In the genomic region with DNA sequence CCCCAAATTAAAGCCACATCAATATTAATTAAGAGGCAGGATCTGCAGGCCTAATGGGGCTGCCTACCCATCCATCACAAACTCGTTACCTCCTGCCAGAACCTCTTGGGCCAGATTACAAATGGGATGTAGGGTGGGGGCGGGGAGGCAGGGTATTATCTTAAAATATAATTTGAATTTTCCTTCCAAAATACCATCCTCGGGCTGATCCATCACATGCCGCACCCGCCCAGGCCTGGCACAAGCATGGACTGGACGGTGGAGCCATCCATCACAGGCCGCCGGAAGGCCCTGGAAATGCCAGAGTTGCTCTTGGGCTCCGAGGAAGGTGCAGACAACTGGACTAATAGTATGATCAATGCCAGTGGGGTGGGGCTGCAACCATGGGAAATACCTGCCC, we compare ENCODE assay signal across 27 cellular contexts.
"Had no signal": no experiment of that assay in that cellular context is flagged by ENCODE, and none has a peak within 500 bp of the region (broad histone marks: within the 10 kb centered on the region; RNA-seq: fewer than 3 reads in every experiment).

No MANE protein-coding gene starts in this region.

- DNase-seq: stimulated activated CD4-positive, alpha-beta T cell treated with anti-CD3 and anti-CD28 coated beads, Interleukin-2, amount 100 ng/mL, for 48 hours; stimulated activated CD4-positive, alpha-beta T cell treated with anti-CD3 and anti-CD28 coated beads, Interleukin-4, amount 100 ng/mL, for 1 hour; stimulated activated CD4-positive, alpha-beta T cell treated with anti-CD3 and anti-CD28 coated beads, Interleukin-4, amount 100 ng/mL, for 24 hours; stimulated activated CD4-positive, alpha-beta T cell treated with anti-CD3 and anti-CD28 coated beads, Interleukin-4, amount 100 ng/mL, for 4 hours; stimulated activated CD8-positive, alpha-beta memory T cell treated with anti-CD3 and anti-CD28 coated beads, Interleukin-4, amount 100 ng/mL, for 48 hours; stimulated activated naive B cell treated with anti-CD40 and anti-IgM and Interleukin-4, amounts not matched to agents 10 μg/mL and 1 μg/mL and 100 μg/mL, for 72 hours; stimulated activated naive CD4-positive, alpha-beta T cell; stimulated activated naive CD4-positive, alpha-beta T cell treated with Interleukin-2 at 50 U/mL for 16 hours; stimulated activated naive CD8-positive, alpha-beta T cell treated with anti-CD3 and anti-CD28 coated beads, Interleukin-15, amount 100 ng/mL, for 72 hours; stimulated activated naive CD8-positive, alpha-beta T cell treated with anti-CD3 and anti-CD28 coated beads, Interleukin-15, Interleukin-2, amounts not matched to agents 100 U/mL and 50 U/mL, for 24 hours; stomach; substantia nigra; testis; thyroid gland; tibial artery; transverse colon; trophoblast cell; upper lobe of right lung; uterus had no signal

- H3K27me3 ChIP-seq: suprapubic skin, testis, thyroid gland, tibial artery, tibial nerve, transverse colon, upper lobe of left lung, upper lobe of right lung, uterus had no signal

- H3K4me3 Mint-ChIP-seq: stimulated activated effector memory CD8-positive, alpha-beta T cell treated with anti-CD3 and anti-CD28 coated beads, Interleukin-12 subunit alpha, Interleukin-12 subunit beta, amount 100 ng/mL, for 72 hours; stimulated activated memory B cell treated with anti-CD40 and anti-IgM and Interleukin-4, amounts not matched to agents 10 μg/mL and 1 μg/mL and 100 μg/mL, for 72 hours; stimulated activated naive B cell treated with anti-CD40 and anti-IgM and Interleukin-4, amounts not matched to agents 10 μg/mL and 1 μg/mL and 100 μg/mL, for 72 hours; stimulated activated naive CD8-positive, alpha-beta T cell treated with anti-CD3 and anti-CD28 coated beads, Interleukin-15, amount 100 ng/mL, for 72 hours; stimulated activated naive CD8-positive, alpha-beta T cell treated with anti-CD3 and anti-CD28 coated beads, Interleukin-15, Interleukin-2, amounts not matched to agents 100 ng/mL and 50 ng/mL, for 24 hours; type B pancreatic cell had no signal

- H3K27ac ChIP-seq: stomach, suprapubic skin, testis, thoracic aorta, thyroid gland, tibial artery, tibial nerve, transverse colon, upper lobe of left lung, upper lobe of right lung, uterus had no signal

- H3K27me3 Mint-ChIP-seq: stimulated activated naive CD8-positive, alpha-beta T cell treated with anti-CD3 and anti-CD28 coated beads, Interleukin-15, Interleukin-2, amounts not matched to agents 100 ng/mL and 50 ng/mL, for 24 hours had no signal

- H3K9me3 ChIP-seq: stomach, suprapubic skin, testis, thoracic aorta, thyroid gland, tibial artery, tibial nerve, transverse colon, upper lobe of left lung, upper lobe of right lung, uterus had no signal

- H3K4me1 Mint-ChIP-seq: stimulated activated effector memory CD8-positive, alpha-beta T cell treated with anti-CD3 and anti-CD28 coated beads, Interleukin-12 subunit alpha, Interleukin-12 subunit beta, amount 100 ng/mL, for 72 hours; stimulated activated memory B cell treated with anti-CD40 and anti-IgM and Interleukin-4, amounts not matched to agents 10 μg/mL and 1 μg/mL and 100 μg/mL, for 72 hours; stimulated activated naive B cell treated with anti-CD40 and anti-IgM and Interleukin-4, amounts not matched to agents 10 μg/mL and 1 μg/mL and 100 μg/mL, for 72 hours; stimulated activated naive CD8-positive, alpha-beta T cell treated with anti-CD3 and anti-CD28 coated beads, Interleukin-15, amount 100 ng/mL, for 72 hours had no signal

- H3K36me3 ChIP-seq: stomach, suprapubic skin, thoracic aorta, thyroid gland, tibial artery, tibial nerve, transverse colon, upper lobe of left lung, upper lobe of right lung, uterus had no signal

- H3K4me1 ChIP-seq: stomach, suprapubic skin, testis, thyroid gland, tibial artery, tibial nerve, transverse colon, upper lobe of left lung, upper lobe of right lung, uterus had no signal

- H3K36me3 Mint-ChIP-seq: stimulated activated effector memory CD8-positive, alpha-beta T cell treated with anti-CD3 and anti-CD28 coated beads, Interleukin-12 subunit alpha, Interleukin-12 subunit beta, amount 100 ng/mL, for 72 hours; stimulated activated memory B cell treated with anti-CD40 and anti-IgM and Interleukin-4, amounts not matched to agents 10 μg/mL and 1 μg/mL and 100 μg/mL, for 72 hours; stimulated activated naive B cell treated with anti-CD40 and anti-IgM and Interleukin-4, amounts not matched to agents 10 μg/mL and 1 μg/mL and 100 μg/mL, for 72 hours; type B pancreatic cell had no signal

- H3K27ac Mint-ChIP-seq: stimulated activated effector memory CD8-positive, alpha-beta T cell treated with anti-CD3 and anti-CD28 coated beads, Interleukin-12 subunit alpha, Interleukin-12 subunit beta, amount 100 ng/mL, for 72 hours; stimulated activated memory B cell treated with anti-CD40 and anti-IgM and Interleukin-4, amounts not matched to agents 10 μg/mL and 1 μg/mL and 100 μg/mL, for 72 hours; stimulated activated naive B cell treated with anti-CD40 and anti-IgM and Interleukin-4, amounts not matched to agents 10 μg/mL and 1 μg/mL and 100 μg/mL, for 72 hours; stimulated activated naive CD8-positive, alpha-beta T cell treated with anti-CD3 and anti-CD28 coated beads, Interleukin-15, amount 100 ng/mL, for 72 hours; stimulated activated naive CD8-positive, alpha-beta T cell treated with anti-CD3 and anti-CD28 coated beads, Interleukin-15, Interleukin-2, amounts not matched to agents 100 ng/mL and 50 ng/mL, for 24 hours; type B pancreatic cell had no signal

- H3K4me3 ChIP-seq: stomach, suprapubic skin, testis, thoracic aorta, thyroid gland, tibial artery, tibial nerve, transverse colon, upper lobe of left lung, upper lobe of right lung, uterus had no signal

- H3K9me3 Mint-ChIP-seq: stimulated activated effector memory CD8-positive, alpha-beta T cell treated with anti-CD3 and anti-CD28 coated beads, Interleukin-12 subunit alpha, Interleukin-12 subunit beta, amount 100 ng/mL, for 72 hours; stimulated activated memory B cell treated with anti-CD40 and anti-IgM and Interleukin-4, amounts not matched to agents 10 μg/mL and 1 μg/mL and 100 μg/mL, for 72 hours; stimulated activated naive B cell treated with anti-CD40 and anti-IgM and Interleukin-4, amounts not matched to agents 10 μg/mL and 1 μg/mL and 100 μg/mL, for 72 hours; stimulated activated naive CD8-positive, alpha-beta T cell treated with anti-CD3 and anti-CD28 coated beads, Interleukin-15, amount 100 ng/mL, for 72 hours; stimulated activated naive CD8-positive, alpha-beta T cell treated with anti-CD3 and anti-CD28 coated beads, Interleukin-15, Interleukin-2, amounts not matched to agents 100 ng/mL and 50 ng/mL, for 24 hours; type B pancreatic cell had no signal
